In genomic region chr9:33461474-33461873, GRCh38 we compare ENCODE assay signal across 19 cellular contexts. TPM values are rescaled to one million over a fixed set of nuclear protein-coding genes. Genes with fewer than 3 reads are reported as not detected.
DNase-seq lines count a peak whose midpoint lies in the region; ATAC-seq and TF ChIP-seq lines count a peak whose summit lies in the region.
"Had no signal": no experiment of that assay in that cellular context is flagged by ENCODE, and none has a peak within 500 bp of the region (broad histone marks: within the 10 kb centered on the region; RNA-seq: fewer than 3 reads in every experiment).

No MANE protein-coding gene starts in this region.

- intact Hi-C loops in activated CD8-positive, alpha-beta T cell treated with anti-CD3 and anti-CD28 coated beads for 36 hours (cut with micrococcal nuclease), result no loop called here
- intact Hi-C loops in Caco-2 (cut with micrococcal nuclease; ENCODE audit: unreplicated experiment), result no loop called here
- intact Hi-C loops in naive thymus-derived CD4-positive, alpha-beta T cell (cut with micrococcal nuclease), result no loop called here

- H3K27ac ChIP-seq in naive thymus-derived CD4-positive, alpha-beta T cell (ENCODE audit: low read depth, low read length), result no peak overlapping the region
- H3K27ac ChIP-seq: BLaER1 treated with 17β-estradiol and CSF1 and Interleukin-3, amounts not matched to agents 10 nM and 100 nM had no signal

- peaks cover 30% of the 10 kb centered on the region for H3K36me3 Mint-ChIP-seq in activated CD8-positive, alpha-beta T cell treated with anti-CD3 and anti-CD28 coated beads, Interleukin-2, amount 10 ng/mL, durations not matched to agents 7 days and 5 days (ENCODE audit: low read depth)
- peaks cover 27% of the 10 kb centered on the region for H3K36me3 Mint-ChIP-seq in activated CD8-positive, alpha-beta T cell treated with anti-CD3 and anti-CD28 coated beads for 36 hours (ENCODE audit: low read depth)
- H3K36me3 Mint-ChIP-seq in Caco-2 (ENCODE audit: insufficient read depth, unreplicated experiment), result peaks cover 24% of the 10 kb centered on the region
- peaks cover 25% of the 10 kb centered on the region for H3K36me3 Mint-ChIP-seq in central memory CD8-positive, alpha-beta T cell (ENCODE audit: insufficient read depth)
- peaks cover 0 to 29% (median 4%) of the 10 kb centered on the region in 5 donors for H3K36me3 Mint-ChIP-seq in naive thymus-derived CD4-positive, alpha-beta T cell

- no peak overlapping the region for H3K4me3 Mint-ChIP-seq in activated CD8-positive, alpha-beta T cell treated with anti-CD3 and anti-CD28 coated beads, Interleukin-2, amount 10 ng/mL, durations not matched to agents 7 days and 5 days
- H3K4me3 Mint-ChIP-seq in activated CD8-positive, alpha-beta T cell treated with anti-CD3 and anti-CD28 coated beads for 36 hours, result no peak overlapping the region
- H3K4me3 Mint-ChIP-seq in Caco-2 (ENCODE audit: unreplicated experiment), result no peak overlapping the region
- H3K4me3 Mint-ChIP-seq in central memory CD8-positive, alpha-beta T cell, result no peak overlapping the region
- no peak overlapping the region for H3K4me3 Mint-ChIP-seq in naive thymus-derived CD4-positive, alpha-beta T cell
- H3K4me3 Mint-ChIP-seq: GM23338, IgD-negative memory B cell had no signal

- POLR2A ChIA-PET in activated CD8-positive, alpha-beta T cell treated with anti-CD3 and anti-CD28 coated beads, Interleukin-2, amount 10 ng/mL, durations not matched to agents 7 days and 5 days (lab: Charles Lee), result interaction anchor here (1.1 kb wide), 1 partner anchor 14 kb away, joined by 4 read pairs; the partner anchor contains the start of gene AQP3
- POLR2A ChIA-PET in activated CD8-positive, alpha-beta T cell treated with anti-CD3 and anti-CD28 coated beads for 36 hours (lab: Charles Lee), result interaction anchor here (7.4 kb wide), 1 partner anchor 12 kb away, joined by 52 read pairs; the partner anchor contains the start of gene NOL6
- POLR2A ChIA-PET in Caco-2 (lab: Charles Lee), result interaction anchor here (0.5 kb wide), 1 partner anchor 421 kb away, joined by 3 read pairs; no protein-coding TSS in a partner anchor
- POLR2A ChIA-PET in naive thymus-derived CD4-positive, alpha-beta T cell (lab: Charles Lee), result interaction anchor here (0.7 to 6.7 kb wide), 3 partner anchors 12 to 58 kb away, joined by 3 to 31 read pairs (median 6); partner anchors contain the start of genes AQP3 and NOL6

- peak overlapping the region; percentile 67 for H3K27ac Mint-ChIP-seq in activated CD8-positive, alpha-beta T cell treated with anti-CD3 and anti-CD28 coated beads, Interleukin-2, amount 10 ng/mL, durations not matched to agents 7 days and 5 days
- no peak overlapping the region for H3K27ac Mint-ChIP-seq in activated CD8-positive, alpha-beta T cell treated with anti-CD3 and anti-CD28 coated beads for 36 hours
- H3K27ac Mint-ChIP-seq in Caco-2 (ENCODE audit: unreplicated experiment), result peak overlapping the region; percentile 76
- peak overlapping the region; percentile 16 for H3K27ac Mint-ChIP-seq in central memory CD8-positive, alpha-beta T cell (ENCODE audit: low read depth)
- peak overlapping the region in 7 of 9 donors; percentile 19 to 86 (median 77) for H3K27ac Mint-ChIP-seq in naive thymus-derived CD4-positive, alpha-beta T cell
- H3K27ac Mint-ChIP-seq: GM23338 had no signal

- H3K27me3 ChIP-seq in Caco-2 (replicated peaks; ENCODE audit: control insufficient read depth, insufficient read depth, low read length), result no peaks in the 10 kb centered on the region
- H3K27me3 ChIP-seq in naive thymus-derived CD4-positive, alpha-beta T cell (ENCODE audit: control insufficient read depth in 2 of 2, insufficient read depth in 2 of 2, low read length in 2 of 2), result no peaks in the 10 kb centered on the region
- H3K27me3 ChIP-seq: BLaER1 treated with 17β-estradiol and CSF1 and Interleukin-3, amounts not matched to agents 10 nM and 100 nM had no signal

- H3K27me3 Mint-ChIP-seq in activated CD8-positive, alpha-beta T cell treated with anti-CD3 and anti-CD28 coated beads, Interleukin-2, amount 10 ng/mL, durations not matched to agents 7 days and 5 days (ENCODE audit: low read depth), result no peaks in the 10 kb centered on the region
- no peaks in the 10 kb centered on the region for H3K27me3 Mint-ChIP-seq in activated CD8-positive, alpha-beta T cell treated with anti-CD3 and anti-CD28 coated beads for 36 hours
- H3K27me3 Mint-ChIP-seq in Caco-2 (ENCODE audit: insufficient read depth, unreplicated experiment), result no peaks in the 10 kb centered on the region
- H3K27me3 Mint-ChIP-seq in central memory CD8-positive, alpha-beta T cell, result no peaks in the 10 kb centered on the region
- no peaks in the 10 kb centered on the region for H3K27me3 Mint-ChIP-seq in naive thymus-derived CD4-positive, alpha-beta T cell
- H3K27me3 Mint-ChIP-seq: IgD-negative memory B cell had no signal

- no peak for DNase-seq in activated CD8-positive, alpha-beta T cell treated with anti-CD3 and anti-CD28 coated beads, Interleukin-2, amount 10 ng/mL, durations not matched to agents 7 days and 5 days
- DNase-seq in activated CD8-positive, alpha-beta T cell treated with anti-CD3 and anti-CD28 coated beads for 36 hours, result no peak
- DNase-seq in Caco-2 (no peak), HT-29 (ENCODE audit: low spot score) (no peak), KBM-7 (no peak)
- DNase-seq in central memory CD8-positive, alpha-beta T cell (ENCODE audit: low spot score in 2 of 2), result no peak
- DNase-seq in naive thymus-derived CD4-positive, alpha-beta T cell, result no peak
- DNase-seq: 8988T; MV-4-11; NCI-H1436; NCI-H226; NCI-H526 treated with DMSO at 0.1 percent for 48 hours; NK-92 treated with Interleukin-12 subunit alpha and Interleukin-12 subunit beta, amount 100 ng/mL, for 24 hours had no signal

- CTCF ChIA-PET in activated CD8-positive, alpha-beta T cell treated with anti-CD3 and anti-CD28 coated beads, Interleukin-2, amount 10 ng/mL, durations not matched to agents 7 days and 5 days (lab: Charles Lee), result interaction anchor here (2.6 to 12.7 kb wide), 4 partner anchors 9 to 86 kb away, joined by 12 to 141 read pairs (median 62); partner anchors contain the start of gene AQP3
- CTCF ChIA-PET in activated CD8-positive, alpha-beta T cell treated with anti-CD3 and anti-CD28 coated beads for 36 hours (lab: Charles Lee), result interaction anchor here (1.7 to 5.4 kb wide), 3 partner anchors 13 to 86 kb away, joined by 5 to 26 read pairs (median 6); no protein-coding TSS in a partner anchor
- CTCF ChIA-PET in Caco-2 (lab: Charles Lee), result interaction anchor here (1.5 kb wide), 1 partner anchor 46 kb away, joined by 6 read pairs; no protein-coding TSS in a partner anchor
- CTCF ChIA-PET in naive thymus-derived CD4-positive, alpha-beta T cell (lab: Charles Lee), result interaction anchor here (1.1 to 2.4 kb wide), 3 partner anchors 12 to 86 kb away, joined by 3 to 8 read pairs (median 5); partner anchors contain the start of gene AQP3

- BruUV-seq in Caco-2 (replicated peaks; lab: Mats Ljungman, UMichigan), result no TSS peak

- in situ Hi-C loops in KBM-7 (cut with MboI; ENCODE audit: low pct_unique_long_range_greater_than_20kb, low sequenced_read_pairs), result no loop called here

- peaks cover 27% of the 10 kb centered on the region for H3K4me1 Mint-ChIP-seq in activated CD8-positive, alpha-beta T cell treated with anti-CD3 and anti-CD28 coated beads, Interleukin-2, amount 10 ng/mL, durations not matched to agents 7 days and 5 days (ENCODE audit: low read depth)
- H3K4me1 Mint-ChIP-seq in activated CD8-positive, alpha-beta T cell treated with anti-CD3 and anti-CD28 coated beads for 36 hours (ENCODE audit: low read depth), result peaks cover 28% of the 10 kb centered on the region
- peaks cover 8% of the 10 kb centered on the region for H3K4me1 Mint-ChIP-seq in Caco-2 (ENCODE audit: low read depth, unreplicated experiment)
- H3K4me1 Mint-ChIP-seq in central memory CD8-positive, alpha-beta T cell, result peaks cover 18% of the 10 kb centered on the region
- H3K4me1 Mint-ChIP-seq in naive thymus-derived CD4-positive, alpha-beta T cell, result peaks cover 14 to 28% (median 22%) of the 10 kb centered on the region in 7 donors

- H3K4me3 ChIP-seq in Caco-2 (ENCODE audit: low read depth, low read length), result no peak overlapping the region
- no peak overlapping the region for H3K4me3 ChIP-seq in naive thymus-derived CD4-positive, alpha-beta T cell (ENCODE audit: low read length)
- H3K4me3 ChIP-seq: BLaER1 treated with 17β-estradiol and CSF1 and Interleukin-3, amounts not matched to agents 10 nM and 100 nM; GM12878; GM23338 had no signal

- no peaks in the 10 kb centered on the region for H3K9me3 Mint-ChIP-seq in activated CD8-positive, alpha-beta T cell treated with anti-CD3 and anti-CD28 coated beads, Interleukin-2, amount 10 ng/mL, durations not matched to agents 7 days and 5 days (ENCODE audit: insufficient read depth)
- no peaks in the 10 kb centered on the region for H3K9me3 Mint-ChIP-seq in activated CD8-positive, alpha-beta T cell treated with anti-CD3 and anti-CD28 coated beads for 36 hours
- H3K9me3 Mint-ChIP-seq in Caco-2 (ENCODE audit: unreplicated experiment), result no peaks in the 10 kb centered on the region
- no peaks in the 10 kb centered on the region for H3K9me3 Mint-ChIP-seq in central memory CD8-positive, alpha-beta T cell
- H3K9me3 Mint-ChIP-seq in naive thymus-derived CD4-positive, alpha-beta T cell, result no peaks in the 10 kb centered on the region
- H3K9me3 Mint-ChIP-seq: GM23338, IgD-negative memory B cell had no signal

- no peak for ATAC-seq in activated CD8-positive, alpha-beta T cell treated with anti-CD3 and anti-CD28 coated beads, Interleukin-2, amount 10 ng/mL, durations not matched to agents 7 days and 5 days
- ATAC-seq in activated CD8-positive, alpha-beta T cell treated with anti-CD3 and anti-CD28 coated beads for 36 hours, result no peak
- no peak for ATAC-seq in central memory CD8-positive, alpha-beta T cell (replicated peaks; ENCODE audit: extremely low read depth, poor library complexity, severe bottlenecking)
- ATAC-seq in naive thymus-derived CD4-positive, alpha-beta T cell, result no peak
- no peak for ATAC-seq in GM18909 (IDR thresholded peaks at IDR 0.05; ENCODE audit: poor library complexity, unreplicated experiment)
- ATAC-seq: GM12878, GM23338 had no signal

- no peak for TF ChIP-seq CTCF in activated CD8-positive, alpha-beta T cell treated with anti-CD3 and anti-CD28 coated beads for 36 hours (IDR thresholded peaks at IDR 0.05)
- no peak for TF ChIP-seq CTCF in Caco-2 (IDR thresholded peaks at IDR 0.05; ENCODE audit: insufficient read depth in 1 of 2, low read depth in 1 of 2, low read length in 1 of 2, severe bottlenecking in 1 of 2, unreplicated experiment in 1 of 2)

- no peaks in the 10 kb centered on the region for H3K9me3 ChIP-seq in Caco-2
- H3K9me3 ChIP-seq in naive thymus-derived CD4-positive, alpha-beta T cell (ENCODE audit: control insufficient read depth in 2 of 3, low read length in 3 of 3), result no peaks in the 10 kb centered on the region
- H3K9me3 ChIP-seq: BLaER1 treated with 17β-estradiol and CSF1 and Interleukin-3, amounts not matched to agents 10 nM and 100 nM had no signal

- peaks cover 20% of the 10 kb centered on the region for H3K4me1 ChIP-seq in Caco-2
- peaks cover 21 to 25% of the 10 kb centered on the region in 2 donors for H3K4me1 ChIP-seq in naive thymus-derived CD4-positive, alpha-beta T cell (ENCODE audit: control insufficient read depth in 2 of 2, insufficient read depth in 2 of 2, low read length in 2 of 2)

- peaks cover 6% of the 10 kb centered on the region for H3K36me3 ChIP-seq in Caco-2 (ENCODE audit: control insufficient read depth, insufficient read depth, low read length)
- H3K36me3 ChIP-seq in naive thymus-derived CD4-positive, alpha-beta T cell (ENCODE audit: control insufficient read depth in 2 of 3, insufficient read depth in 3 of 3, low read length in 3 of 3), result peaks cover 15 to 56% (median 34%) of the 10 kb centered on the region in 3 experiments

RNA-seq across cellular contexts. Expression of gene NOL6, which starts 12.2 kb away (rescaled TPM):
- 10 to 100 TPM; 37.1 to 38.8 TPM for total RNA-seq in activated CD8-positive, alpha-beta T cell treated with anti-CD3 and anti-CD28 coated beads, Interleukin-2, amount 10 ng/mL, durations not matched to agents 7 days and 5 days
- 10 to 100 TPM; 45.5 to 45.9 TPM for total RNA-seq in activated CD8-positive, alpha-beta T cell treated with anti-CD3 and anti-CD28 coated beads for 36 hours
- 47.2 and 52.1 TPM in 2 replicates for total RNA-seq in Caco-2 (2022)
- 10 to 100 TPM; 34.0 to 48.0 (median 44.0) TPM for total RNA-seq in naive thymus-derived CD4-positive, alpha-beta T cell
- 10 to 100 TPM; 14.2 to 30.0 TPM for polyA plus RNA-seq in naive thymus-derived CD4-positive, alpha-beta T cell
- 53.5 and 54.4 TPM in 2 replicates for total RNA-seq in HT-29 (2014; rRNA removed; shearing (Covaris generic))

RNA-seq across cellular contexts. Expression of gene AQP3, which starts 14.1 kb away (rescaled TPM):
- total RNA-seq in activated CD8-positive, alpha-beta T cell treated with anti-CD3 and anti-CD28 coated beads, Interleukin-2, amount 10 ng/mL, durations not matched to agents 7 days and 5 days, result 10 to 100 TPM; 29.9 to 31.4 TPM
- 1 to 10 TPM; 1.2 to 2.6 TPM for total RNA-seq in activated CD8-positive, alpha-beta T cell treated with anti-CD3 and anti-CD28 coated beads for 36 hours
- total RNA-seq in Caco-2 (2022), result 24.1 and 24.8 TPM in 2 replicates
- total RNA-seq in naive thymus-derived CD4-positive, alpha-beta T cell, result 100 to 1,000 TPM in 3 of 5 experiments, 10 to 100 TPM in 2; 53.3 to 173 (median 110) TPM
- 100 to 1,000 TPM; 178 to 252 TPM for polyA plus RNA-seq in naive thymus-derived CD4-positive, alpha-beta T cell
- 82.7 and 116 TPM in 2 replicates for total RNA-seq in HT-29 (2014; rRNA removed; shearing (Covaris generic))

RNA-seq across cellular contexts. Expression of gene AQP7, which starts 59.1 kb away (rescaled TPM):
- total RNA-seq in activated CD8-positive, alpha-beta T cell treated with anti-CD3 and anti-CD28 coated beads, Interleukin-2, amount 10 ng/mL, durations not matched to agents 7 days and 5 days, result not detected
- not detected for total RNA-seq in activated CD8-positive, alpha-beta T cell treated with anti-CD3 and anti-CD28 coated beads for 36 hours
- 2.2 and 2.4 TPM in 2 replicates for total RNA-seq in Caco-2 (2022)
- total RNA-seq in naive thymus-derived CD4-positive, alpha-beta T cell, result 1 to 10 TPM in 3 of 5 experiments, under 1 TPM in 2; 0.32 to 1.9 (median 1.1) TPM
- polyA plus RNA-seq in naive thymus-derived CD4-positive, alpha-beta T cell, result under 1 TPM in 1 of 2 donors, not detected in 1; 0.53 TPM
- 0.21 and 0.58 TPM in 2 replicates for total RNA-seq in HT-29 (2014; rRNA removed; shearing (Covaris generic))
- total RNA-seq: GM12878, GM23338, HT1080 had no signal
- polyA plus RNA-seq: GM23338, IgD-negative memory B cell had no signal
